22 cellular contexts compared by ENCODE assay signal in the genomic region with DNA sequence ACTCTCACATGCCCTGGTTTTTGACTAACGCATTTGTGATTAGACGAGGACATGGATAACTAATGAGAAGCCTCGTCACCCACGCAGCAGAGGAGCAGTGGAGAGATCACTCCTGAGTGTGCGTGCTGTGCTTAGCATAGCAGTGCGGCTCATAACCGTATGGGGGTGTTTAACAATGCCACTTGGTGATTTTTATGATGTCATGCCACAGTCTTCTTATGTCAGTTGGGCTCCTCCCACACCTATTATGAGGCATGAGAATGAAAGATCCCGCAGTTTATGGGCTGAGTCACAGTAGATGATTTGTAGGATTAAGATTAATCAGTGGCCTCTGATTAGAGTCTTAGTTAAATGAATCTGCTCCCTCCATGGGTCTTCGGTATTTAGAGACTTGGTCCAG. TPM values are rescaled to one million over a fixed set of nuclear protein-coding genes. Genes with fewer than 3 reads are reported as not detected.
DNase-seq lines count a peak whose midpoint lies in the region; ATAC-seq and TF ChIP-seq lines count a peak whose summit lies in the region.
"Had no signal": no experiment of that assay in that cellular context is flagged by ENCODE, and none has a peak within 500 bp of the region (broad histone marks: within the 10 kb centered on the region; RNA-seq: fewer than 3 reads in every experiment).

No MANE protein-coding gene starts in this region.

- H3K27me3 ChIP-seq in WERI-Rb-1 (ENCODE audit: insufficient read depth, low read depth, severe bottlenecking) = no peaks in the 10 kb centered on the region
- H3K27me3 ChIP-seq: BLaER1 treated with 17β-estradiol and CSF1 and Interleukin-3, amounts not matched to agents 10 nM and 100 nM; Peyer's patch had no signal

- peak; percentile 10 for DNase-seq in EH (ENCODE audit: low read depth)
- DNase-seq in M059J (ENCODE audit: low read depth) = peak; percentile 65
- peak; percentile 55 for DNase-seq in WERI-Rb-1
- peak; percentile 28 for DNase-seq in putamen (ENCODE audit: low spot score)
- DNase-seq in GM19240 (ENCODE audit: insufficient read length, low spot score) = no peak
- DNase-seq in activated T-cell treated with anti-CD3 and anti-CD28 coated beads, Interleukin-2, amount 50 U/mL, for 24 hours = no peak
- DNase-seq in GM03348 (ENCODE audit: low spot score) = no peak
- DNase-seq: Calu3; CD8-positive, alpha-beta T cell; DMS53; KBM-7; NCI-H1417 treated with DMSO at 0.1 percent for 48 hours; NCI-H1930; NCI-H345; NCI-H526; Peyer's patch had no signal

- H3K27me3 Mint-ChIP-seq in activated T-cell treated with anti-CD3 and anti-CD28 coated beads, Interleukin-2, amount 50 U/mL, for 24 hours = peaks cover 30% of the 10 kb centered on the region

- no peak overlapping the region for H3K27ac ChIP-seq in WERI-Rb-1
- H3K27ac ChIP-seq: BLaER1 treated with 17β-estradiol and CSF1 and Interleukin-3, amounts not matched to agents 10 nM and 100 nM; Peyer's patch had no signal

- H3K36me3 ChIP-seq in WERI-Rb-1 = no peaks in the 10 kb centered on the region
- H3K36me3 ChIP-seq: BLaER1 treated with 17β-estradiol and CSF1 and Interleukin-3, amounts not matched to agents 10 nM and 100 nM; Peyer's patch had no signal

- H3K4me3 ChIP-seq in WERI-Rb-1 (ENCODE audit: low read depth, low read length) = no peak overlapping the region
- H3K4me3 ChIP-seq: BLaER1 treated with 17β-estradiol and CSF1 and Interleukin-3, amounts not matched to agents 10 nM and 100 nM; Peyer's patch had no signal

- H3K27ac Mint-ChIP-seq in activated T-cell treated with anti-CD3 and anti-CD28 coated beads, Interleukin-2, amount 50 U/mL, for 24 hours = no peak overlapping the region
- H3K27ac Mint-ChIP-seq: CD8-positive, alpha-beta T cell had no signal

- no peak for TF ChIP-seq CTCF in WERI-Rb-1 (IDR thresholded peaks at IDR 0.05; ENCODE audit: low read depth, low read length)

- H3K9me3 Mint-ChIP-seq in activated T-cell treated with anti-CD3 and anti-CD28 coated beads, Interleukin-2, amount 50 U/mL, for 24 hours = no peaks in the 10 kb centered on the region
- H3K9me3 Mint-ChIP-seq: CD8-positive, alpha-beta T cell had no signal

- H3K4me3 Mint-ChIP-seq in activated T-cell treated with anti-CD3 and anti-CD28 coated beads, Interleukin-2, amount 50 U/mL, for 24 hours = no peak overlapping the region
- H3K4me3 Mint-ChIP-seq: CD8-positive, alpha-beta T cell had no signal

- ATAC-seq in HG03457 (IDR thresholded peaks at IDR 0.05; ENCODE audit: unreplicated experiment) = no peak
- ATAC-seq: CD8-positive, alpha-beta T cell; HepG2; Right ventricle myocardium inferior had no signal

- no peaks in the 10 kb centered on the region for H3K4me1 Mint-ChIP-seq in activated T-cell treated with anti-CD3 and anti-CD28 coated beads, Interleukin-2, amount 50 U/mL, for 24 hours (ENCODE audit: low read depth)

- H3K9me3 ChIP-seq in WERI-Rb-1 (ENCODE audit: severe bottlenecking) = no peaks in the 10 kb centered on the region
- H3K9me3 ChIP-seq: BLaER1 treated with 17β-estradiol and CSF1 and Interleukin-3, amounts not matched to agents 10 nM and 100 nM; Peyer's patch had no signal

- H3K36me3 Mint-ChIP-seq in activated T-cell treated with anti-CD3 and anti-CD28 coated beads, Interleukin-2, amount 50 U/mL, for 24 hours (ENCODE audit: low read depth) = no peaks in the 10 kb centered on the region
- H3K36me3 Mint-ChIP-seq: CD8-positive, alpha-beta T cell had no signal

RNA-seq across cellular contexts. Expression of gene SMIM21, which starts 2.5 kb away (rescaled TPM):
- not detected in 2 replicates for total RNA-seq in M059J (2014; rRNA removed; shearing (Covaris generic))
- total RNA-seq: Calu3; CD8-positive, alpha-beta T cell; HepG2; MCF 10A; Peyer's patch; Right ventricle myocardium inferior; SK-MEL-5 had no signal

Comparison
In these comparisons a context has a peak if more than half of its experiments do, and no peak if none do; other contexts are left out.
1. DNase-seq: peak in EH (single experiment), M059J (single experiment), WERI-Rb-1 (single experiment) and putamen (single experiment); none in GM19240 (single experiment), activated T-cell treated with anti-CD3 and anti-CD28 coated beads, Interleukin-2, amount 50 U/mL, for 24 hours (single experiment) and GM03348 (single experiment).